Comparison of ENCODE assay signal across 19 cellular contexts in the genomic region with DNA sequence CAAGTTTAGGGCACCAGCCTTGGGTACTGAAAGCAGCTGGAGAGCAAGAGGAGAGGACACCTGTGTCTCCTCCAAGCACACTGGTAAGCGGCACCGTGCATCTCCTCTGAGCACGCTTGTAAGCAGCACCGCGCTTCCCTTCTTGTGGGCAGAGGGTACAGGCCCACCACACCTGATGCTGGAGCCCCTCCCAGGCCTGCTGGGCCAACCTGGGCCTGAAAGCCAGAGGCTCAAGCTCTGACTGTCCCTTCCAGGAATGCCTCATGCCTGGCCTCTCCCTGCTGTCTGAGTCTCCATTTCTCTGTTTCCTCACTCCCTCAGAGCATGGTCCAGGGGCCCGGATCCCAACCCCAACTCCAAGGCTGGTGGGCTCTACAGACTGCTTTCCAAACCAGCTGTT. TPM values are rescaled to one million over a fixed set of nuclear protein-coding genes. Genes with fewer than 3 reads are reported as not detected.
DNase-seq lines count a peak whose midpoint lies in the region; ATAC-seq, FAIRE-seq and TF ChIP-seq lines count a peak whose summit lies in the region.
"Had no signal": no experiment of that assay in that cellular context is flagged by ENCODE, and none has a peak within 500 bp of the region (broad histone marks: within the 10 kb centered on the region; RNA-seq: fewer than 3 reads in every experiment).

No MANE protein-coding gene starts in this region.

- H3K4me3 Mint-ChIP-seq in WTC11: no peak overlapping the region
- H3K4me3 Mint-ChIP-seq in CD4-positive, alpha-beta T cell: no peak overlapping the region
- H3K4me3 Mint-ChIP-seq: CD8-positive, alpha-beta memory T cell had no signal

- H3K4me3 ChIP-seq in kidney (ENCODE audit: low read length in 2 of 2): no peak overlapping the region
- H3K4me3 ChIP-seq in spleen: no peak overlapping the region
- no peak overlapping the region for H3K4me3 ChIP-seq in small intestine (ENCODE audit: low read depth in 1 of 2, low read length in 2 of 2)
- H3K4me3 ChIP-seq: BLaER1, HAP-1 had no signal

- H3K9me3 Mint-ChIP-seq in WTC11: no peaks in the 10 kb centered on the region
- no peaks in the 10 kb centered on the region for H3K9me3 Mint-ChIP-seq in CD4-positive, alpha-beta T cell
- H3K9me3 Mint-ChIP-seq: CD8-positive, alpha-beta memory T cell had no signal

- peaks cover 49% of the 10 kb centered on the region for H3K27me3 Mint-ChIP-seq in WTC11 (ENCODE audit: low read depth)
- H3K27me3 Mint-ChIP-seq in CD4-positive, alpha-beta T cell: peaks cover 57% of the 10 kb centered on the region

- H3K9me3 ChIP-seq in kidney (ENCODE audit: control insufficient read depth in 1 of 2, low read length in 2 of 2) (no peaks in the 10 kb centered on the region), spleen (no peaks in the 10 kb centered on the region), small intestine (ENCODE audit: control insufficient read depth, low read depth) (no peaks in the 10 kb centered on the region)
- no peaks in the 10 kb centered on the region for H3K9me3 ChIP-seq in CD4-positive, alpha-beta T cell (ENCODE audit: control insufficient read depth, low read length)
- H3K9me3 ChIP-seq: BLaER1, HAP-1 had no signal

- WGBS in spleen, 5 donors: 84 to 98% (median 88%) methylated on average over 4 to 6 of the region's 6 CpGs
- 90 to 94% (median 92%) methylated on average over 6 of the region's 6 CpGs for WGBS in small intestine, 3 donors

- no peak for TF ChIP-seq CTCF in C4-2B (conservative IDR thresholded peaks at IDR 0.05)
- no peak for TF ChIP-seq CTCF in WTC11 (IDR thresholded peaks at IDR 0.05)
- no peak for TF ChIP-seq CTCF in kidney (IDR thresholded peaks at IDR 0.05; ENCODE audit: borderline replicate concordance, extremely low read depth, insufficient read depth)
- TF ChIP-seq CTCF in spleen (IDR thresholded peaks at IDR 0.05 in 8 of 11, conservative IDR thresholded peaks at IDR 0.05 in 3 of 11): no peak
- TF ChIP-seq CTCF in CD4-positive, alpha-beta T cell (IDR thresholded peaks at IDR 0.05): no peak

- H3K27me3 ChIP-seq in spleen (replicated peaks in 1 of 7) (peaks cover 0 to 79% (median 8%) of the 10 kb centered on the region in 7 donors), small intestine (ENCODE audit: control insufficient read depth in 2 of 2, insufficient read depth in 2 of 2, low read length in 2 of 2) (no peaks in the 10 kb centered on the region)
- peaks cover 30% of the 10 kb centered on the region for H3K27me3 ChIP-seq in CD4-positive, alpha-beta T cell (ENCODE audit: control insufficient read depth, insufficient read depth, low read length)

- ATAC-seq in WTC11: no peak
- ATAC-seq in CD4-positive, alpha-beta T cell (ENCODE audit: poor library complexity): no peak

- H3K27ac ChIP-seq in C4-2B (peak overlapping the region; percentile 51), kidney (ENCODE audit: low read depth in 2 of 2, low read length in 2 of 2) (no peak overlapping the region), spleen (no peak overlapping the region), small intestine (ENCODE audit: low read depth in 1 of 2, low read length in 1 of 2) (no peak overlapping the region)
- no peak overlapping the region for H3K27ac ChIP-seq in CD4-positive, alpha-beta T cell (ENCODE audit: low read depth, low read length)
- H3K27ac ChIP-seq: BLaER1 had no signal

- TF ChIP-seq POLR2A in spleen (IDR thresholded peaks at IDR 0.05): no peak

- peaks cover 0 to 6% of the 10 kb centered on the region in 2 donors for H3K4me1 ChIP-seq in kidney (ENCODE audit: control insufficient read depth in 1 of 2, insufficient read depth in 1 of 2, low read depth in 1 of 2, low read length in 2 of 2)
- H3K4me1 ChIP-seq in spleen: no peaks in the 10 kb centered on the region
- no peaks in the 10 kb centered on the region for H3K4me1 ChIP-seq in small intestine (ENCODE audit: control insufficient read depth in 2 of 2, insufficient read depth in 1 of 2, low read depth in 1 of 2, low read length in 1 of 2)
- H3K4me1 ChIP-seq: BLaER1 had no signal

- intact Hi-C loops in kidney (cut with DNase I): no loop called here
- intact Hi-C loops in spleen (cut with DNase I; ENCODE audit: low total_unique reads): no loop called here
- intact Hi-C loops in CD4-positive, alpha-beta T cell (cut with DNase I, micrococcal nuclease): no loop called here

- FAIRE-seq in kidney (lab: Jason Lieb, UNC) (no peak), small intestine (lab: Jason Lieb, UNC) (no peak)
- FAIRE-seq: D721Med, G401.6, GM12891, GM19239 had no signal

- H3K36me3 ChIP-seq in kidney (ENCODE audit: control insufficient read depth in 1 of 2, insufficient read depth in 2 of 2, low read length in 2 of 2): no peaks in the 10 kb centered on the region
- H3K36me3 ChIP-seq in spleen: no peaks in the 10 kb centered on the region
- H3K36me3 ChIP-seq in small intestine (ENCODE audit: control insufficient read depth in 2 of 2, insufficient read depth in 2 of 2, low read length in 2 of 2): no peaks in the 10 kb centered on the region
- H3K36me3 ChIP-seq: BLaER1, HAP-1 had no signal

- H3K4me1 Mint-ChIP-seq in WTC11: peaks cover 68% of the 10 kb centered on the region
- H3K4me1 Mint-ChIP-seq in CD4-positive, alpha-beta T cell (ENCODE audit: low read depth): no peaks in the 10 kb centered on the region
- H3K4me1 Mint-ChIP-seq: CD8-positive, alpha-beta memory T cell had no signal

- H3K36me3 Mint-ChIP-seq in WTC11: no peaks in the 10 kb centered on the region
- H3K36me3 Mint-ChIP-seq in CD4-positive, alpha-beta T cell (ENCODE audit: low read depth): no peaks in the 10 kb centered on the region
- H3K36me3 Mint-ChIP-seq: CD8-positive, alpha-beta memory T cell had no signal

- POLR2A ChIA-PET in WTC11 (lab: Charles Lee): no interaction called here
- POLR2A ChIA-PET in CD4-positive, alpha-beta T cell (lab: Charles Lee): no interaction called here

- no peak overlapping the region for H3K9ac ChIP-seq in kidney (ENCODE audit: low read length in 2 of 2)
- H3K9ac ChIP-seq: BLaER1 had no signal

- CTCF ChIA-PET in WTC11 (lab: Charles Lee): interaction anchor here (1.2 to 3.7 kb wide), 3 partner anchors 17 to 74 kb away, joined by 5 to 25 read pairs (median 8); no protein-coding TSS in a partner anchor
- CTCF ChIA-PET in CD4-positive, alpha-beta T cell (lab: Charles Lee): no interaction called here

- DNase-seq in WTC11 (ENCODE audit: low spot score): no peak
- DNase-seq in kidney: peak; percentile 37
- peak; percentile 62 for DNase-seq in spleen
- DNase-seq in small intestine: no peak
- DNase-seq in superior temporal gyrus (ENCODE audit: extremely low spot score): no peak
- DNase-seq in CD4-positive, alpha-beta T cell: no peak
- DNase-seq: 8988T; CD8-positive, alpha-beta memory T cell; COR-L47 had no signal

- no peak overlapping the region for H3K27ac Mint-ChIP-seq in WTC11
- H3K27ac Mint-ChIP-seq in CD4-positive, alpha-beta T cell: no peak overlapping the region

TF ChIP-seq in WTC11, 78 proteins besides CTCF, POLR2A, EP300 and RAD21:
- TF ChIP-seq ZNF232 (CRISPR knock-in tag; IDR thresholded peaks at IDR 0.05) (no peak), ZNF121 (CRISPR knock-in tag; IDR thresholded peaks at IDR 0.05) (0 out of 2 replicates have a peak, but pooled peaks have one; percentile 48)

RNA-seq across cellular contexts. Expression of gene DMBX1, which starts 25.9 kb away (rescaled TPM):
- total RNA-seq in WTC11 (2021) (1.7 to 3.7 TPM (median 1.8 TPM) in 3 replicates), kidney (not detected), spleen (not detected)
- polyA plus RNA-seq in kidney (ENCODE audit: insufficient read depth, low read depth, low replicate concordance) (not detected), spleen (not detected), small intestine (under 1 TPM in 1 of 3 donors, not detected in 2; 0.01 TPM)
- total RNA-seq in CD4-positive, alpha-beta T cell: not detected
- total RNA-seq: CD8-positive, alpha-beta memory T cell had no signal
- polyA plus RNA-seq: AG04450; CD8-positive, alpha-beta memory T cell had no signal

RNA-seq across cellular contexts. Expression of gene KNCN, which starts 35.9 kb away (rescaled TPM):
- total RNA-seq in WTC11 (2021): not detected in 3 replicates
- total RNA-seq in kidney: not detected
- not detected for polyA plus RNA-seq in kidney (ENCODE audit: insufficient read depth, low read depth, low replicate concordance)
- total RNA-seq in spleen: not detected
- not detected for polyA plus RNA-seq in spleen
- not detected for polyA plus RNA-seq in small intestine
- not detected for total RNA-seq in CD4-positive, alpha-beta T cell
- total RNA-seq: A673; CD8-positive, alpha-beta memory T cell; H4 had no signal
- polyA plus RNA-seq: AG04450; CD8-positive, alpha-beta memory T cell had no signal

Comparison
In these comparisons a context has a peak if more than half of its experiments do, and no peak if none do; other contexts are left out.
1. DNase-seq: peak in kidney (single experiment) and spleen (single experiment); none in WTC11 (single experiment), small intestine (single experiment), superior temporal gyrus (single experiment) and CD4-positive, alpha-beta T cell (0 of 10).